Comparison of ENCODE assay signal across 1 cellular context in genomic region chr14:89954045-89955021, GRCh38.
A peak's percentile ranks its signal among the peaks of the same experiment; 100 is the strongest.
TF ChIP-seq lines count a peak whose summit lies in the region.

Gene EFCAB11 (minus strand): TSS chr14:89954730. CDS start chr14:89954660, 70 bp downstream.

TF ChIP-seq in HepG2, 621 proteins besides CTCF, POLR2A, EP300 and RAD21 (continued from another document):
- peak; percentile 72; the same call in 1 of the 2 replicates for TF ChIP-seq MAZ (IDR thresholded peaks at IDR 0.05; ENCODE audit: borderline replicate concordance, low read depth, low read length)
- TF ChIP-seq MAZ (CRISPR knock-in tag; IDR thresholded peaks at IDR 0.05; ENCODE audit: low read depth) = peak; percentile 55; the same call in 1 of the 2 replicates
- no peak for TF ChIP-seq ZNF761 (CRISPR knock-in tag; conservative IDR thresholded peaks at IDR 0.05)
- peak; percentile 65; the same call in 1 of the 2 replicates for TF ChIP-seq CREM (IDR thresholded peaks at IDR 0.05)
- TF ChIP-seq CREM (CRISPR knock-in tag; IDR thresholded peaks at IDR 0.05) = no peak
- TF ChIP-seq DNMT1 (CRISPR knock-in tag; IDR thresholded peaks at IDR 0.05) = 0 out of 2 replicates have a peak, but pooled peaks have one; percentile 27
- no peak for TF ChIP-seq NR2F1 (CRISPR knock-in tag; IDR thresholded peaks at IDR 0.05)
- TF ChIP-seq NPAS2 (CRISPR knock-in tag; IDR thresholded peaks at IDR 0.05; ENCODE audit: borderline replicate concordance) = no peak
- peak; percentile 82; the same call in 1 of the 2 replicates for TF ChIP-seq ZNF280B (CRISPR knock-in tag; IDR thresholded peaks at IDR 0.05; ENCODE audit: borderline replicate concordance)
- peak; percentile 73; the same call in 1 of the 2 replicates for TF ChIP-seq KDM5B (CRISPR knock-in tag; IDR thresholded peaks at IDR 0.05; ENCODE audit: borderline replicate concordance)
- TF ChIP-seq SMARCC2 (IDR thresholded peaks at IDR 0.05) = no peak
- TF ChIP-seq SIN3A (IDR thresholded peaks at IDR 0.05; ENCODE audit: borderline replicate concordance, low read depth, low read length) = peak; percentile 100
- TF ChIP-seq BRF2 (CRISPR knock-in tag; IDR thresholded peaks at IDR 0.05) = no peak; the same call in 1 of the 2 replicates
- TF ChIP-seq GMEB1 (CRISPR knock-in tag; IDR thresholded peaks at IDR 0.05; ENCODE audit: borderline replicate concordance) = peak; percentile 90
- no peak; the same call in 1 of the 2 replicates for TF ChIP-seq YEATS4 (CRISPR knock-in tag; IDR thresholded peaks at IDR 0.05; ENCODE audit: borderline replicate concordance)
- no peak for TF ChIP-seq NFRKB (IDR thresholded peaks at IDR 0.05)
- no peak for TF ChIP-seq ZNF282 (IDR thresholded peaks at IDR 0.05; ENCODE audit: partially characterized antibody)
- TF ChIP-seq NR3C1 (CRISPR knock-in tag; IDR thresholded peaks at IDR 0.05) = no peak
- no peak for TF ChIP-seq ZKSCAN5 (CRISPR knock-in tag; IDR thresholded peaks at IDR 0.05)
- 0 out of 2 replicates have a peak, but pooled peaks have one; percentile 57 for TF ChIP-seq ZNF567 (CRISPR knock-in tag; IDR thresholded peaks at IDR 0.05; ENCODE audit: borderline replicate concordance)
- 0 out of 2 replicates have a peak, but pooled peaks have one; percentile 60 for TF ChIP-seq ZNF44 (CRISPR knock-in tag; IDR thresholded peaks at IDR 0.05)
- no peak for TF ChIP-seq ZNF841 (CRISPR knock-in tag; IDR thresholded peaks at IDR 0.05; ENCODE audit: borderline replicate concordance)
- TF ChIP-seq ZNF274 (CRISPR knock-in tag; IDR thresholded peaks at IDR 0.05) = peak; percentile 86
- TF ChIP-seq RFX3 (CRISPR knock-in tag; IDR thresholded peaks at IDR 0.05) = peak; percentile 75
- TF ChIP-seq MTF2 (CRISPR knock-in tag; IDR thresholded peaks at IDR 0.05; ENCODE audit: borderline replicate concordance) = no peak
- TF ChIP-seq SRY (CRISPR knock-in tag; IDR thresholded peaks at IDR 0.05) = peak; percentile 76; the same call in 1 of the 2 replicates
